Comparison of ENCODE assay signal across 12 cellular contexts in genomic region chr14:64758711-64759554, GRCh38. TPM values are rescaled to one million over a fixed set of nuclear protein-coding genes. Genes with fewer than 3 reads are reported as not detected.
DNase-seq lines count a peak whose midpoint lies in the region; TF ChIP-seq lines count a peak whose summit lies in the region.
"Had no signal": no experiment of that assay in that cellular context is flagged by ENCODE, and none has a peak within 500 bp of the region (broad histone marks: within the 10 kb centered on the region; RNA-seq: fewer than 3 reads in every experiment).

No MANE protein-coding gene starts in this region.

- no peaks in the 10 kb centered on the region for H3K79me2 ChIP-seq in Karpas-422 (ENCODE audit: low read length)

- H2AFZ ChIP-seq in Karpas-422 (ENCODE audit: low read length), result no peak overlapping the region

- CTCF ChIA-PET in activated naive CD4-positive, alpha-beta T cell treated with anti-CD3 and anti-CD28 coated beads, Interleukin-2, amount 10 ng/mL, durations not matched to agents 7 days and 5 days (lab: Charles Lee), result interaction anchor here (0.8 to 8.2 kb wide), 12 partner anchors 9 to 222 kb away, joined by 3 to 104 read pairs (median 4); no protein-coding TSS in a partner anchor

- H4K20me1 ChIP-seq in Karpas-422 (ENCODE audit: insufficient read depth, low read depth, low read length), result no peaks in the 10 kb centered on the region; the same call in 1 of the 2 replicates

- H3K9ac ChIP-seq in Karpas-422 (ENCODE audit: low read length), result no peak overlapping the region

- no peaks in the 10 kb centered on the region for H3K9me3 Mint-ChIP-seq in activated naive CD4-positive, alpha-beta T cell treated with anti-CD3 and anti-CD28 coated beads, Interleukin-2, amount 10 ng/mL, durations not matched to agents 7 days and 5 days
- H3K9me3 Mint-ChIP-seq: naive B cell had no signal

- H3K4me2 ChIP-seq in Karpas-422 (ENCODE audit: low read depth, low read length, poor library complexity, severe bottlenecking), result no peak overlapping the region

- no peak overlapping the region for H3K27ac Mint-ChIP-seq in activated naive CD4-positive, alpha-beta T cell treated with anti-CD3 and anti-CD28 coated beads, Interleukin-2, amount 10 ng/mL, durations not matched to agents 7 days and 5 days
- H3K27ac Mint-ChIP-seq: naive B cell had no signal

- no peak for TF ChIP-seq POLR2A in breast epithelium (IDR thresholded peaks at IDR 0.05)

- no peaks in the 10 kb centered on the region for H3K36me3 Mint-ChIP-seq in activated naive CD4-positive, alpha-beta T cell treated with anti-CD3 and anti-CD28 coated beads, Interleukin-2, amount 10 ng/mL, durations not matched to agents 7 days and 5 days
- H3K36me3 Mint-ChIP-seq: naive B cell had no signal

- no peak overlapping the region for H3K4me3 Mint-ChIP-seq in activated naive CD4-positive, alpha-beta T cell treated with anti-CD3 and anti-CD28 coated beads, Interleukin-2, amount 10 ng/mL, durations not matched to agents 7 days and 5 days

- peaks cover 87% of the 10 kb centered on the region for H3K27me3 Mint-ChIP-seq in activated naive CD4-positive, alpha-beta T cell treated with anti-CD3 and anti-CD28 coated beads, Interleukin-2, amount 10 ng/mL, durations not matched to agents 7 days and 5 days

- TF ChIP-seq CTCF in breast epithelium (IDR thresholded peaks at IDR 0.05), result no peak

- no peaks in the 10 kb centered on the region for H3K9me3 ChIP-seq in breast epithelium
- H3K9me3 ChIP-seq in Karpas-422 (ENCODE audit: low read length), result no peaks in the 10 kb centered on the region

- peaks cover 0 to 17% of the 10 kb centered on the region in 2 donors for H3K4me1 ChIP-seq in breast epithelium
- peaks cover 23% of the 10 kb centered on the region for H3K4me1 ChIP-seq in Karpas-422 (ENCODE audit: low read length)

- peaks cover 60% of the 10 kb centered on the region for H3K4me1 Mint-ChIP-seq in activated naive CD4-positive, alpha-beta T cell treated with anti-CD3 and anti-CD28 coated beads, Interleukin-2, amount 10 ng/mL, durations not matched to agents 7 days and 5 days

- intact Hi-C loops in breast epithelium (cut with DNase I; ENCODE audit: low total_unique reads), result no loop called here

- H3K36me3 ChIP-seq in breast epithelium (no peaks in the 10 kb centered on the region), Karpas-422 (ENCODE audit: insufficient read depth, low read length) (no peaks in the 10 kb centered on the region)

- peak; percentile 74 for DNase-seq in A172 (ENCODE audit: low spot score)
- peak; percentile 36 for DNase-seq in HuH-7 (ENCODE audit: low spot score)
- no peak for DNase-seq in breast epithelium (ENCODE audit: low spot score in 2 of 2)
- DNase-seq in kidney tubule cell (ENCODE audit: low spot score), result peak; percentile 79
- no peak for DNase-seq in NCI-H146 treated with DMSO at 0.1 percent for 48 hours (lab: John Stamatoyannopoulos, UW; ENCODE audit: unreplicated experiment)
- DNase-seq in activated naive CD4-positive, alpha-beta T cell treated with anti-CD3 and anti-CD28 coated beads, Interleukin-2, amount 10 ng/mL, durations not matched to agents 7 days and 5 days, result no peak
- DNase-seq in CD1c-positive myeloid dendritic cell (ENCODE audit: extremely low spot score), result no peak
- no peak for DNase-seq in Karpas-422
- DNase-seq: activated naive CD4-positive, alpha-beta T cell; naive B cell; NCI-H526 had no signal

- no peaks in the 10 kb centered on the region for H3K9me2 ChIP-seq in Karpas-422 (replicated peaks; ENCODE audit: insufficient read depth, low read length)

- H3K27ac ChIP-seq in breast epithelium (peak overlapping the region; percentile 1 to 22), Karpas-422 (ENCODE audit: low read length) (no peak overlapping the region)
- H3K27ac ChIP-seq: C4-2B had no signal

- H3K27me3 ChIP-seq in breast epithelium (no peaks in the 10 kb centered on the region), Karpas-422 (ENCODE audit: low read length) (no peaks in the 10 kb centered on the region; the same call in 1 of the 2 replicates)

- H3K4me3 ChIP-seq in breast epithelium (no peak overlapping the region), Karpas-422 (ENCODE audit: low read length) (no peak overlapping the region)

RNA-seq across cellular contexts. Expression of gene PLEKHG3, which starts 54.7 kb away (rescaled TPM):
- total RNA-seq in A172 (2014; rRNA removed; shearing (Covaris generic)), result 11.2 and 12.3 TPM in 2 replicates
- 10 to 100 TPM; 18.7 to 31.5 (median 30.3) TPM for total RNA-seq in breast epithelium
- not detected in 2 replicates for total RNA-seq in Karpas-422 (2014; rRNA removed; shearing (Covaris generic); ENCODE audit: low replicate concordance)

Comparison
In these comparisons a context has a peak if more than half of its experiments do, and no peak if none do; other contexts are left out.
1. DNase-seq: peak in A172 (single experiment), HuH-7 (single experiment) and kidney tubule cell (single experiment); none in breast epithelium (0 of 2), NCI-H146 treated with DMSO at 0.1 percent for 48 hours (single experiment), activated naive CD4-positive, alpha-beta T cell treated with anti-CD3 and anti-CD28 coated beads, Interleukin-2, amount 10 ng/mL, durations not matched to agents 7 days and 5 days (single experiment), CD1c-positive myeloid dendritic cell (single experiment) and Karpas-422 (single experiment).
2. RNA of gene PLEKHG3, which starts 54.7 kb away (total RNA-seq): 18.7 to 31.5 TPM in breast epithelium and 11.2 to 12.3 TPM in A172; not detected in Karpas-422; every median in the first group is over 10 times any median in the second.